Comparison of ENCODE assay signal across 1 cellular context in the genomic region with DNA sequence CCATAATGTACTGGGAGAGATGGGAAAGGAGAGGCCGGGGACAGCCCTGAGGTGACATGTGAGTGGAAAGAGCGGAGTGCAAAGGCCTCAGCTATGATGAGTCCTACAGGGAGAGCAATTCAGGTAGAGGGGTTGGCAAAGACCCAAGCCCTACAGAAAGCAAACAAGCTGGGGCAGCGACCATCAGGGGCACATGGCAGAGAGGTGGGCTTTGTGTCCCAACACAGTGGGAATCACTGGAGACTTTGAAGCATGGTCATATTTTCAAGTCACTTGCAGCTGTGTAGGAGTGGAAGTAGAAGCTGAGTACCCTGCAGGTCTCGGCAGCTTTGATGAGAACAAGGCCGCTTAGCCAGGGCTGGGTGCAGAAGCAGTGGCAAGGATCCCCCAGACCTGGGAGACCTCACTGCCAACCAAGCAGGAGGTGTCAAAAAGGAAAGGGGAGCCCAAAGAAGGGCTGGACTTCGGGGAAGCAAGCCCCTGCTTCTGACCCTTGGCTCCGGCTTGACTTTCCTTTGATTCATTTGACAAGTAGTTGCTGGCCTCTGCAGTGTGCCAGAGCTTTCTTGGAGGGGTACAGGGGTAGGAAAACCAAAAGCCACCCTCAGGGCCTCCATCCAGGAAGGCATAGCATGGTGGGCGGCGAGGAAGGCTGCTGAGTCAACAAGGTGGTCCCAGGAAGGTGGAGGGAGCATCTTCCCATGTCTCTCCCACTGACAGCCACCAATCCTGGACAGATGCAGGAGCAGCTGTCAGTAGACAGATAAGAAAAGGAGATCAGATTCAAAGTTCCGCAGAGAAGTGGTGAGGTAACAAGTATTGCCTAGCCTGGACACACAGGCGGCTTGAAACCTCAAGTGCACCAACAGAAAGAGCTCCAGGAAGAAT.
TF ChIP-seq lines count a peak whose summit lies in the region.

No MANE protein-coding gene starts in this region.

TF ChIP-seq in GM12891, 5 proteins besides CTCF, POLR2A, EP300 and RAD21 (continued from another document):
- no peak for TF ChIP-seq PAX5 (IDR thresholded peaks at IDR 0.05; ENCODE audit: insufficient read depth, low read length, severe bottlenecking)
